12 cellular contexts compared by ENCODE assay signal in genomic region chr1:11923069-11923826, GRCh38. TPM values are rescaled to one million over a fixed set of nuclear protein-coding genes. Genes with fewer than 3 reads are reported as not detected.
DNase-seq lines count a peak whose midpoint lies in the region; ATAC-seq, FAIRE-seq and TF ChIP-seq lines count a peak whose summit lies in the region.
"Had no signal": no experiment of that assay in that cellular context is flagged by ENCODE, and none has a peak within 500 bp of the region (broad histone marks: within the 10 kb centered on the region; RNA-seq: fewer than 3 reads in every experiment).

No MANE protein-coding gene starts in this region.

- H3K36me3 ChIP-seq in DND-41 (ENCODE audit: insufficient read depth, low read length), result peaks cover 65% of the 10 kb centered on the region
- peaks cover 62% of the 10 kb centered on the region for H3K36me3 ChIP-seq in K562 (ENCODE audit: control insufficient read depth, insufficient read depth, low read length)

- POLR2A ChIA-PET in K562 (lab: Yijun Ruan, JAX), result interaction anchor here (0.9 to 8.0 kb wide), 2 partner anchors 9 to 14 kb away, joined by 3 to 236 read pairs; no protein-coding TSS in a partner anchor

- TF ChIP-seq CTCF in DND-41 (IDR thresholded peaks at IDR 0.05; ENCODE audit: borderline replicate concordance, extremely low read depth, low read length, poor library complexity, severe bottlenecking) (no peak), LNCaP clone FGC (IDR thresholded peaks at IDR 0.05; ENCODE audit: control insufficient read depth, extremely low read depth, insufficient read depth) (no peak), K562 (IDR thresholded peaks at IDR 0.05 in 2 of 3, conservative IDR thresholded peaks at IDR 0.05 in 1 of 3; ENCODE audit: insufficient read depth in 2 of 3, low read depth in 1 of 3, low read length in 3 of 3) (no peak), nephron progenitor cell (IDR thresholded peaks at IDR 0.05) (no peak)

- H3K4me3 ChIP-seq in DND-41 (ENCODE audit: low read depth in 1 of 2, low read length in 2 of 2), result peak overlapping the region in 1 of 2 experiments; percentile 62; a peak in 1 of 4 replicates
- peak overlapping the region; percentile 70; the same call in 1 of the 2 replicates for H3K4me3 ChIP-seq in LNCaP clone FGC (ENCODE audit: low read depth, low read length)
- H3K4me3 ChIP-seq in K562, result 0 out of 2 replicates have a peak overlapping the region, but pooled peaks have one; percentile 71

- peaks cover 41% of the 10 kb centered on the region for H3K36me3 Mint-ChIP-seq in nephron progenitor cell (ENCODE audit: low read depth)

- WGBS in K562 (ENCODE audit: insufficient coverage, low coverage, missing lambda C conversion rate), result 93% methylated on average over 22 of the region's 24 CpGs

- no peak for TF ChIP-seq POLR2A in K562 (conservative IDR thresholded peaks at IDR 0.05)

- no peak for TF ChIP-seq RAD21 in K562 (CRISPR knock-in tag; conservative IDR thresholded peaks at IDR 0.05 in 1 of 2, IDR thresholded peaks at IDR 0.05 in 1 of 2)

- H3K27me3 ChIP-seq in DND-41 (ENCODE audit: insufficient read depth, low read length, poor library complexity) (no peaks in the 10 kb centered on the region), K562 (ENCODE audit: control insufficient read depth in 2 of 2, insufficient read depth in 2 of 2, low read length in 2 of 2) (no peaks in the 10 kb centered on the region)
- H3K27me3 ChIP-seq: upper lobe of right lung had no signal

- H3K9me1 ChIP-seq in K562 (ENCODE audit: control insufficient read depth, insufficient read depth, low read length), result no peaks in the 10 kb centered on the region

- H3K79me2 ChIP-seq in DND-41 (ENCODE audit: insufficient read depth, low read length) (peaks cover 53% of the 10 kb centered on the region), K562 (ENCODE audit: control insufficient read depth, insufficient read depth, low read length) (peaks cover 52% of the 10 kb centered on the region)

- no peaks in the 10 kb centered on the region for H3K9me3 Mint-ChIP-seq in nephron progenitor cell

- no peaks in the 10 kb centered on the region for H3K27me3 Mint-ChIP-seq in nephron progenitor cell (ENCODE audit: low read depth, poor library complexity)

- TF ChIP-seq EP300 in K562 (IDR thresholded peaks at IDR 0.05; ENCODE audit: low read length), result no peak

- H2AFZ ChIP-seq in DND-41 (ENCODE audit: low read depth, low read length) (no peak overlapping the region), K562 (ENCODE audit: low read depth, low read length) (no peak overlapping the region)

- H4K20me1 ChIP-seq in DND-41 (ENCODE audit: insufficient read depth, low read length) (peaks cover 58% of the 10 kb centered on the region), K562 (replicated peaks; ENCODE audit: control insufficient read depth, insufficient read depth, low read length) (peaks cover 22% of the 10 kb centered on the region)

- H3K9ac ChIP-seq in DND-41 (ENCODE audit: low read depth, low read length) (0 out of 2 replicates have a peak overlapping the region, but pooled peaks have one; percentile 12), K562 (ENCODE audit: insufficient read depth in 1 of 2, low read depth in 2 of 2, low read length in 2 of 2) (peak overlapping the region in 1 of 2 experiments; percentile 75; a peak in 1 of 4 replicates)

- no TSS peak for BruUV-seq in K562 (replicated peaks; lab: Mats Ljungman, UMichigan)

- H3K27ac Mint-ChIP-seq in nephron progenitor cell, result no peak overlapping the region

- H3K27ac ChIP-seq in DND-41 (ENCODE audit: low read length) (no peak overlapping the region), K562 (ENCODE audit: extremely low read depth, low read depth, low read length) (no peak overlapping the region)
- H3K27ac ChIP-seq: upper lobe of right lung had no signal

- H3K4me1 ChIP-seq in DND-41 (ENCODE audit: insufficient read depth, low read length) (peaks cover 47% of the 10 kb centered on the region), K562 (replicated peaks in 1 of 2; ENCODE audit: control insufficient read depth in 2 of 2, insufficient read depth in 2 of 2, low read length in 2 of 2) (peaks cover 15 to 50% of the 10 kb centered on the region in 2 experiments; a peak in 4 of 5 replicates)

- DNase-seq in DND-41 (no peak), LNCaP clone FGC (ENCODE audit: low read depth) (no peak), K562 (ENCODE audit: extremely low read depth in 1 of 4, low spot score in 3 of 4) (no peak), nephron progenitor cell (no peak)
- DNase-seq in stimulated activated CD4-positive, alpha-beta T cell treated with anti-CD3 and anti-CD28 coated beads, Interleukin-2, amount 100 ng/mL, for 48 hours, result no peak
- DNase-seq: activated CD4-positive, alpha-beta T cell treated with anti-CD3 and anti-CD28 coated beads, Interleukin-2, amount 50 U/mL, for 1 hour; NCI-H2227 treated with DMSO at 0.1 percent for 48 hours; upper lobe of right lung had no signal

- in situ Hi-C loops in K562 (cut with MboI), result no loop called here

- intact Hi-C loops in K562 (cut with micrococcal nuclease), result no loop called here

- CTCF ChIA-PET in K562 (lab: Yijun Ruan, JAX; ENCODE audit: low intra/inter-chr PET ratio), result no interaction called here

- peak overlapping the region; percentile 94 for H3K4me2 ChIP-seq in DND-41 (ENCODE audit: insufficient read depth, low read length)
- peak overlapping the region; percentile 86; the same call in 1 of the 2 replicates for H3K4me2 ChIP-seq in K562 (ENCODE audit: insufficient read depth, low read length)

- H3K4me3 Mint-ChIP-seq in nephron progenitor cell, result peak overlapping the region; percentile 88

- ATAC-seq in DND-41 (ENCODE audit: insufficient read depth, low read depth) (no peak), K562 (no peak), GM21576 (IDR thresholded peaks at IDR 0.05; ENCODE audit: unreplicated experiment) (no peak), GM18511 (IDR thresholded peaks at IDR 0.05; ENCODE audit: unreplicated experiment) (no peak), HG03280 (IDR thresholded peaks at IDR 0.05; ENCODE audit: unreplicated experiment) (no peak)
- ATAC-seq: upper lobe of right lung had no signal

- FAIRE-seq in K562 (lab: Jason Lieb, UNC), result no peak
- FAIRE-seq: islet of Langerhans had no signal

- H3K4me1 Mint-ChIP-seq in nephron progenitor cell, result peaks cover 60% of the 10 kb centered on the region

- no peaks in the 10 kb centered on the region for H3K9me3 ChIP-seq in DND-41 (ENCODE audit: insufficient read depth, low read length, severe bottlenecking)
- no peaks in the 10 kb centered on the region for H3K9me3 ChIP-seq in K562 (replicated peaks; ENCODE audit: control insufficient read depth, insufficient read depth, low read depth, low read length)
- H3K9me3 ChIP-seq: upper lobe of right lung had no signal

RNA-seq across cellular contexts. Expression of gene KIAA2013, which starts 3.0 kb away (rescaled TPM):
- total RNA-seq in K562 (2011; cell fraction: chromatin; rRNA removed; ENCODE audit: low replicate concordance), result 23.5 and 87.3 TPM in 2 replicates
- 116 and 137 TPM in 2 replicates for total RNA-seq in K562 (2011; cell fraction: nucleolus; rRNA removed)
- 76.4 and 80.1 TPM in 2 replicates for total RNA-seq in K562 (2011; cell fraction: nucleoplasm; rRNA removed)
- total RNA-seq in K562 (2014; rRNA removed), result 55.0 and 62.5 TPM in 2 replicates
- 10.8 and 12.9 TPM in 2 replicates for total RNA-seq in K562 (2014; rRNA removed; fragmentation: Illumina TruSeq; extraction: Trizol)
- total RNA-seq in K562 (2015; rRNA removed; fragmentation: Illumina TruSeq; extraction: Trizol), result 36.8 TPM in 2 replicates
- 57.1 and 57.6 TPM in 2 replicates for total RNA-seq in K562 (2021)
- polyA plus RNA-seq in K562 (2011; rRNA removed), result 38.8 and 61.3 TPM in 2 replicates
- 106 and 197 TPM in 2 replicates for polyA plus RNA-seq in K562 (2011; cell fraction: cytosol; rRNA removed)
- polyA plus RNA-seq in K562 (2011; cell fraction: nucleus; rRNA removed), result 47.0 and 58.8 TPM in 2 replicates
- 35.0 and 51.2 TPM in 2 replicates for polyA plus RNA-seq in K562 (2012)
- polyA plus RNA-seq in K562 (2014; fragmentation: Illumina TruSeq; extraction: Trizol), result 21.8 and 34.4 TPM in 2 replicates
- polyA plus RNA-seq in K562 (2014; fragmentation: Nextera tagmentation; extraction: Ambion mirVana), result 1 to 10 TPM; 2.2 to 3.0 TPM
- 50.7 and 56.7 TPM in 2 replicates for polyA plus RNA-seq in K562 (2014; rRNA removed)
- polyA minus RNA-seq in K562 (2011; rRNA and poly(A)+ RNA removed), result 23.2 and 34.4 TPM in 2 replicates
- polyA minus RNA-seq in K562 (2011; cell fraction: cytosol; rRNA and poly(A)+ RNA removed), result 47.3 and 62.2 TPM in 2 replicates
- 14.8 and 25.5 TPM in 2 replicates for polyA minus RNA-seq in K562 (2011; cell fraction: nucleus; rRNA and poly(A)+ RNA removed)

RNA-seq across cellular contexts. Expression of gene PLOD1, which starts 11.3 kb away (rescaled TPM):
- 140 and 357 TPM in 2 replicates for total RNA-seq in K562 (2011; cell fraction: chromatin; rRNA removed; ENCODE audit: low replicate concordance)
- 408 and 448 TPM in 2 replicates for total RNA-seq in K562 (2011; cell fraction: nucleolus; rRNA removed)
- total RNA-seq in K562 (2011; cell fraction: nucleoplasm; rRNA removed), result 258 and 294 TPM in 2 replicates
- total RNA-seq in K562 (2014; rRNA removed) (58.5 and 81.4 TPM in 2 replicates), K562 (2014; rRNA removed; fragmentation: Illumina TruSeq; extraction: Trizol) (30.7 and 41.6 TPM in 2 replicates), K562 (2015; rRNA removed; fragmentation: Illumina TruSeq; extraction: Trizol) (49.6 and 51.6 TPM in 2 replicates), K562 (2021) (90.8 and 92.9 TPM in 2 replicates)
- polyA plus RNA-seq in K562 (2011; rRNA removed) (80.2 and 156 TPM in 2 replicates), K562 (2014; fragmentation: Illumina TruSeq; extraction: Trizol) (76.9 and 83.7 TPM in 2 replicates), K562 (2014; fragmentation: Nextera tagmentation; extraction: Ambion mirVana) (10 to 100 TPM; 16.6 to 27.1 TPM), K562 (2014; rRNA removed) (52.7 and 70.2 TPM in 2 replicates)
- polyA plus RNA-seq in K562 (2011; cell fraction: cytosol; rRNA removed), result 160 and 179 TPM in 2 replicates
- 178 and 231 TPM in 2 replicates for polyA plus RNA-seq in K562 (2011; cell fraction: nucleus; rRNA removed)
- 112 and 129 TPM in 2 replicates for polyA plus RNA-seq in K562 (2012)
- 77.2 and 82.6 TPM in 2 replicates for polyA minus RNA-seq in K562 (2011; rRNA and poly(A)+ RNA removed)
- polyA minus RNA-seq in K562 (2011; cell fraction: cytosol; rRNA and poly(A)+ RNA removed), result 127 and 153 TPM in 2 replicates
- 55.1 and 85.3 TPM in 2 replicates for polyA minus RNA-seq in K562 (2011; cell fraction: nucleus; rRNA and poly(A)+ RNA removed)

RNA-seq across cellular contexts. Expression of gene MFN2, which starts 57.0 kb away (rescaled TPM):
- total RNA-seq in K562 (2011; cell fraction: chromatin; rRNA removed; ENCODE audit: low replicate concordance), result 133 and 181 TPM in 2 replicates
- total RNA-seq in K562 (2011; cell fraction: nucleolus; rRNA removed), result 106 and 110 TPM in 2 replicates
- 88.2 and 107 TPM in 2 replicates for total RNA-seq in K562 (2011; cell fraction: nucleoplasm; rRNA removed)
- 95.4 and 108 TPM in 2 replicates for total RNA-seq in K562 (2014; rRNA removed)
- 87.1 and 109 TPM in 2 replicates for total RNA-seq in K562 (2014; rRNA removed; fragmentation: Illumina TruSeq; extraction: Trizol)
- total RNA-seq in K562 (2015; rRNA removed; fragmentation: Illumina TruSeq; extraction: Trizol), result 79.6 and 82.9 TPM in 2 replicates
- total RNA-seq in K562 (2021), result 147 and 158 TPM in 2 replicates
- polyA plus RNA-seq in K562 (2011; rRNA removed), result 83.4 and 112 TPM in 2 replicates
- polyA plus RNA-seq in K562 (2011; cell fraction: cytosol; rRNA removed), result 74.2 and 81.7 TPM in 2 replicates
- 185 and 193 TPM in 2 replicates for polyA plus RNA-seq in K562 (2011; cell fraction: nucleus; rRNA removed)
- polyA plus RNA-seq in K562 (2012), result 74.5 and 123 TPM in 2 replicates
- 139 and 165 TPM in 2 replicates for polyA plus RNA-seq in K562 (2014; fragmentation: Illumina TruSeq; extraction: Trizol)
- 10 to 100 TPM; 10.5 to 14.0 TPM for polyA plus RNA-seq in K562 (2014; fragmentation: Nextera tagmentation; extraction: Ambion mirVana)
- polyA plus RNA-seq in K562 (2014; rRNA removed), result 94.6 and 99.9 TPM in 2 replicates
- polyA minus RNA-seq in K562 (2011; rRNA and poly(A)+ RNA removed), result 105 and 127 TPM in 2 replicates
- 52.3 and 57.5 TPM in 2 replicates for polyA minus RNA-seq in K562 (2011; cell fraction: cytosol; rRNA and poly(A)+ RNA removed)
- polyA minus RNA-seq in K562 (2011; cell fraction: nucleus; rRNA and poly(A)+ RNA removed), result 38.1 and 91.4 TPM in 2 replicates
